Comparison of ENCODE assay signal across 11 cellular contexts in the genomic region with DNA sequence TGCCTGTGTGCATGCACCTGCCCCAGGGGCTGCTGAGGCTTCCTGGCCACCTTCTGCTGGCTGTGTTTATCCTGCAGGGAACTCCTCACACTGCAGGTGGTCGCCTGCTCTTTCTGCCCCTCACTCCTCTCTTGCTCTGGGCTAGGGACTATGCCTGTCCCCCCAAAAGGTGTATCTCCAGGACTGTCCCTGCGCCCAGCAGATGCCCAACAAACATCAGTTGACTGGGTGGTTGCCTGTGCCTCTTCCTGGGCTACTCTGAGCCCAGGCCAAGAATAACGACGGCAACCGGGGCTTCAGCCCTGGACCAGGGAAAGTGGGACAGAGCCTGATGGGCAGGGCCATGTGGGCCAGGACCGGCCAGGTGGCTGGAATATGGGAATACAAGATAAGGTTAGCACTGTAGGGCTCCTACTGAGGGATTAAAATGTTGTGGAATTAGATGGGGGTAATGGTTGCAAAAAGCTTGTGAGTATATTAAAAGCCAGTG. TPM values are rescaled to one million over a fixed set of nuclear protein-coding genes. Genes with fewer than 3 reads are reported as not detected.
DNase-seq lines count a peak whose midpoint lies in the region; ATAC-seq and TF ChIP-seq lines count a peak whose summit lies in the region.
"Had no signal": no experiment of that assay in that cellular context is flagged by ENCODE, and none has a peak within 500 bp of the region (broad histone marks: within the 10 kb centered on the region; RNA-seq: fewer than 3 reads in every experiment).

No MANE protein-coding gene starts in this region.

- intact Hi-C loops in body of pancreas (cut with DNase I) = no loop called here
- intact Hi-C loops in upper lobe of right lung (cut with DNase I) = no loop called here

- H3K36me3 Mint-ChIP-seq in activated CD8-positive, alpha-beta memory T cell treated with anti-CD3 and anti-CD28 coated beads, Interleukin-2, amount 10 ng/mL, durations not matched to agents 7 days and 5 days = peaks cover 18% of the 10 kb centered on the region
- peaks cover 6 to 28% (median 22%) of the 10 kb centered on the region in 3 donors for H3K36me3 Mint-ChIP-seq in naive thymus-derived CD8-positive, alpha-beta T cell
- H3K36me3 Mint-ChIP-seq in activated T-cell treated with anti-CD3 and anti-CD28 coated beads, Interleukin-2, amount 50 U/mL, for 4 hours (ENCODE audit: insufficient read depth) = peaks cover 27% of the 10 kb centered on the region

- TF ChIP-seq CTCF in body of pancreas (IDR thresholded peaks at IDR 0.05) (no peak), upper lobe of right lung (IDR thresholded peaks at IDR 0.05) (no peak)

- H3K4me1 Mint-ChIP-seq in activated CD8-positive, alpha-beta memory T cell treated with anti-CD3 and anti-CD28 coated beads, Interleukin-2, amount 10 ng/mL, durations not matched to agents 7 days and 5 days = peaks cover 34% of the 10 kb centered on the region
- peaks cover 28 to 59% (median 40%) of the 10 kb centered on the region in 4 donors for H3K4me1 Mint-ChIP-seq in naive thymus-derived CD8-positive, alpha-beta T cell
- H3K4me1 Mint-ChIP-seq in activated T-cell treated with anti-CD3 and anti-CD28 coated beads, Interleukin-2, amount 50 U/mL, for 4 hours (ENCODE audit: low read depth) = peaks cover 15% of the 10 kb centered on the region

- H3K4me3 ChIP-seq in body of pancreas (no peak overlapping the region), upper lobe of right lung (no peak overlapping the region)
- H3K4me3 ChIP-seq: heart right ventricle had no signal

- no peaks in the 10 kb centered on the region for H3K27me3 Mint-ChIP-seq in activated CD8-positive, alpha-beta memory T cell treated with anti-CD3 and anti-CD28 coated beads, Interleukin-2, amount 10 ng/mL, durations not matched to agents 7 days and 5 days
- no peaks in the 10 kb centered on the region for H3K27me3 Mint-ChIP-seq in naive thymus-derived CD8-positive, alpha-beta T cell
- no peaks in the 10 kb centered on the region for H3K27me3 Mint-ChIP-seq in activated T-cell treated with anti-CD3 and anti-CD28 coated beads, Interleukin-2, amount 50 U/mL, for 4 hours (ENCODE audit: low read depth)

- no peak for ATAC-seq in activated CD8-positive, alpha-beta memory T cell treated with anti-CD3 and anti-CD28 coated beads, Interleukin-2, amount 10 ng/mL, durations not matched to agents 7 days and 5 days
- no peak for ATAC-seq in body of pancreas
- ATAC-seq in naive thymus-derived CD8-positive, alpha-beta T cell = no peak
- ATAC-seq in upper lobe of right lung = no peak
- no peak for ATAC-seq in activated T-cell treated with anti-CD3 and anti-CD28 coated beads, Interleukin-2, amount 50 U/mL, for 4 hours

- no peak overlapping the region for H3K4me3 Mint-ChIP-seq in activated CD8-positive, alpha-beta memory T cell treated with anti-CD3 and anti-CD28 coated beads, Interleukin-2, amount 10 ng/mL, durations not matched to agents 7 days and 5 days
- H3K4me3 Mint-ChIP-seq in naive thymus-derived CD8-positive, alpha-beta T cell = no peak overlapping the region
- H3K4me3 Mint-ChIP-seq in activated T-cell treated with anti-CD3 and anti-CD28 coated beads, Interleukin-2, amount 50 U/mL, for 4 hours = no peak overlapping the region

- H3K27me3 ChIP-seq in body of pancreas = no peaks in the 10 kb centered on the region
- no peaks in the 10 kb centered on the region for H3K27me3 ChIP-seq in upper lobe of right lung
- H3K27me3 ChIP-seq: heart right ventricle had no signal

- H3K4me1 ChIP-seq in body of pancreas (peaks cover 55% of the 10 kb centered on the region), upper lobe of right lung (peaks cover 70% of the 10 kb centered on the region)

- no peaks in the 10 kb centered on the region for H3K9me3 ChIP-seq in body of pancreas
- no peaks in the 10 kb centered on the region for H3K9me3 ChIP-seq in upper lobe of right lung
- H3K9me3 ChIP-seq: heart right ventricle had no signal

- H3K27ac ChIP-seq in body of pancreas (peak overlapping the region; percentile 62 to 85 (median 75)), upper lobe of right lung (peak overlapping the region; percentile 86)

- POLR2A ChIA-PET in naive thymus-derived CD8-positive, alpha-beta T cell (lab: Charles Lee) = interaction anchor here (0.6 kb wide), 1 partner anchor 25 kb away, joined by 3 read pairs; no protein-coding TSS in a partner anchor

- H3K27ac Mint-ChIP-seq in activated CD8-positive, alpha-beta memory T cell treated with anti-CD3 and anti-CD28 coated beads, Interleukin-2, amount 10 ng/mL, durations not matched to agents 7 days and 5 days = peak overlapping the region; percentile 71
- H3K27ac Mint-ChIP-seq in naive thymus-derived CD8-positive, alpha-beta T cell = peak overlapping the region; percentile 9 to 93 (median 88)

- 66 to 72% methylated on average over 5 to 6 of the region's 6 CpGs for WGBS in body of pancreas, 2 donors

- H3K9me3 Mint-ChIP-seq in activated CD8-positive, alpha-beta memory T cell treated with anti-CD3 and anti-CD28 coated beads, Interleukin-2, amount 10 ng/mL, durations not matched to agents 7 days and 5 days (ENCODE audit: low read depth) = no peaks in the 10 kb centered on the region
- H3K9me3 Mint-ChIP-seq in naive thymus-derived CD8-positive, alpha-beta T cell = no peaks in the 10 kb centered on the region
- no peaks in the 10 kb centered on the region for H3K9me3 Mint-ChIP-seq in activated T-cell treated with anti-CD3 and anti-CD28 coated beads, Interleukin-2, amount 50 U/mL, for 4 hours

- DNase-seq in activated CD8-positive, alpha-beta memory T cell treated with anti-CD3 and anti-CD28 coated beads, Interleukin-2, amount 10 ng/mL, durations not matched to agents 7 days and 5 days = no peak
- no peak for DNase-seq in activated CD8-positive, alpha-beta memory T cell treated with anti-CD3 and anti-CD28 coated beads, Interleukin-2, amount 50 U/mL, for 4 hours
- DNase-seq in body of pancreas (no peak), upper lobe of right lung (no peak), NCI-H345 treated with DMSO at 0.1 percent for 48 hours (lab: John Stamatoyannopoulos, UW; ENCODE audit: unreplicated experiment) (no peak), HK-2 (ENCODE audit: unreplicated experiment) (no peak)
- no peak for DNase-seq in naive thymus-derived CD8-positive, alpha-beta T cell
- no peak for DNase-seq in activated T-cell treated with anti-CD3 and anti-CD28 coated beads, Interleukin-2, amount 50 U/mL, for 4 hours
- DNase-seq: activated effector memory CD4-positive, alpha-beta T cell treated with Interleukin-2 at 50 U/mL for 16 hours; NCI-H2081 treated with DMSO at 0.1 percent for 48 hours had no signal

- no peak for TF ChIP-seq POLR2A in body of pancreas (IDR thresholded peaks at IDR 0.05)

- CTCF ChIA-PET in activated CD8-positive, alpha-beta memory T cell treated with anti-CD3 and anti-CD28 coated beads, Interleukin-2, amount 10 ng/mL, durations not matched to agents 7 days and 5 days (lab: Charles Lee) = no interaction called here

- peaks cover 0 to 2% of the 10 kb centered on the region in 2 donors for H3K36me3 ChIP-seq in body of pancreas (replicated peaks in 1 of 2; ENCODE audit: insufficient read depth in 1 of 2, low read depth in 2 of 2)
- H3K36me3 ChIP-seq in upper lobe of right lung = peaks cover 21% of the 10 kb centered on the region

RNA-seq across cellular contexts. Expression of a gene that starts 55.4 kb away (rescaled TPM):
- 10 to 100 TPM; 36.2 to 38.6 TPM for total RNA-seq in activated CD8-positive, alpha-beta memory T cell treated with anti-CD3 and anti-CD28 coated beads, Interleukin-2, amount 10 ng/mL, durations not matched to agents 7 days and 5 days
- total RNA-seq in body of pancreas (10 to 100 TPM; 26.5 to 27.7 TPM), upper lobe of right lung (52.2 TPM)
- total RNA-seq in naive thymus-derived CD8-positive, alpha-beta T cell = 10 to 100 TPM; 41.4 to 44.9 TPM
- 10 to 100 TPM; 27.2 to 50.7 (median 31.5) TPM for polyA plus RNA-seq in naive thymus-derived CD8-positive, alpha-beta T cell
- total RNA-seq in activated T-cell treated with anti-CD3 and anti-CD28 coated beads, Interleukin-2, amount 50 U/mL, for 4 hours = 10 to 100 TPM; 48.3 to 54.5 (median 49.3) TPM

RNA-seq across cellular contexts. Expression of a gene that starts 59.7 kb away (rescaled TPM):
- 1 to 10 TPM; 1.4 to 1.7 TPM for total RNA-seq in activated CD8-positive, alpha-beta memory T cell treated with anti-CD3 and anti-CD28 coated beads, Interleukin-2, amount 10 ng/mL, durations not matched to agents 7 days and 5 days
- total RNA-seq in body of pancreas = 10 to 100 TPM in 1 of 2 donors, 1 to 10 TPM in 1; 8.8 to 23.4 TPM
- total RNA-seq in naive thymus-derived CD8-positive, alpha-beta T cell = 10 to 100 TPM; 23.3 to 26.8 TPM
- polyA plus RNA-seq in naive thymus-derived CD8-positive, alpha-beta T cell = under 1 TPM in 1 of 3 donors, not detected in 2; 0.28 TPM
- total RNA-seq in upper lobe of right lung = 81.3 TPM
- total RNA-seq in activated T-cell treated with anti-CD3 and anti-CD28 coated beads, Interleukin-2, amount 50 U/mL, for 4 hours = 1 to 10 TPM; 1.9 to 7.3 (median 4.3) TPM
